In the genomic region with DNA sequence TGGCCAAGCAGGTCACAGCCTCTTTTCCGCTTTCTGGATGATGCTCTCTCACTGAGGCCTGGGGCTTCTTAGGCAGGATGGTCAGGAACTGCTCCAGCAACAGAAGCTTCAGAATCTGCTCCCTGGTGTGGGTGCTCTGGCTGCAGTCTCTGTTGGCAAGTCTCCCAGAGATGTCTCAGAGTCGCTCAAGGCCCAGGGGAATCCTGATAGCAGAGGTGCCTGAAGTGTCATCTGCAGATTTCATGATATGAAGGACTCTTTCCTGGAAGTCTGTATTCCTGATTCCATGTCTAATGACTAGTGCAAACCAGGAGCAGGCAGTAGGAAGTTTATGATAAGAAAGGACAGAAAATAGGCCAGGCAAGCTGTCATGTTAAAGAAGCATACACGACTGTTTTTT, we compare ENCODE assay signal across 16 cellular contexts. TPM values are rescaled to one million over a fixed set of nuclear protein-coding genes. Genes with fewer than 3 reads are reported as not detected.
"Had no signal": no experiment of that assay in that cellular context is flagged by ENCODE, and none has a peak within 500 bp of the region (broad histone marks: within the 10 kb centered on the region; RNA-seq: fewer than 3 reads in every experiment).

No MANE protein-coding gene starts in this region.

- DNase-seq: activated CD4-positive, alpha-beta T cell treated with anti-CD3 and anti-CD28 coated beads for 4 hours; activated CD8-positive, alpha-beta memory T cell treated with anti-CD3 and anti-CD28 coated beads, Interleukin-2, amount 50 U/mL, for 4 hours; activated CD8-positive, alpha-beta T cell treated with anti-CD3 and anti-CD28 coated beads for 36 hours; activated gamma-delta T cell treated with Interleukin-2 at 50 U/mL for 16 hours; activated naive CD8-positive, alpha-beta T cell treated with anti-CD3 and anti-CD28 coated beads, Interleukin-2, amount 10 ng/mL, durations not matched to agents 7 days and 5 days; activated T-cell treated with anti-CD3 and anti-CD28 coated beads, Interleukin-2, amount 50 U/mL, for 72 hours; aorta; foreskin keratinocyte; heart left ventricle; left ventricle myocardium superior; mesendoderm; ovary; stimulated activated CD4-positive, alpha-beta T cell treated with anti-CD3 and anti-CD28 coated beads, Interleukin-4, amount 100 ng/mL, for 4 hours; stomach; thyroid gland had no signal

- H3K9me3 Mint-ChIP-seq: activated CD8-positive, alpha-beta T cell treated with anti-CD3 and anti-CD28 coated beads for 36 hours; activated T-cell treated with anti-CD3 and anti-CD28 coated beads, Interleukin-2, amount 50 U/mL, for 72 hours had no signal

- H3K27me3 Mint-ChIP-seq: activated CD8-positive, alpha-beta T cell treated with anti-CD3 and anti-CD28 coated beads for 36 hours had no signal

- H3K36me3 Mint-ChIP-seq: activated naive CD8-positive, alpha-beta T cell treated with anti-CD3 and anti-CD28 coated beads, Interleukin-2, amount 10 ng/mL, durations not matched to agents 7 days and 5 days had no signal

- H3K4me3 ChIP-seq: heart left ventricle, ovary, stomach, thyroid gland had no signal

- H3K27ac Mint-ChIP-seq: activated CD8-positive, alpha-beta T cell treated with anti-CD3 and anti-CD28 coated beads for 36 hours; activated naive CD8-positive, alpha-beta T cell treated with anti-CD3 and anti-CD28 coated beads, Interleukin-2, amount 10 ng/mL, durations not matched to agents 7 days and 5 days; activated T-cell treated with anti-CD3 and anti-CD28 coated beads, Interleukin-2, amount 50 U/mL, for 72 hours had no signal

- H3K4me1 ChIP-seq: foreskin keratinocyte, heart left ventricle, stomach, thyroid gland had no signal

- H3K36me3 ChIP-seq: ovary, thyroid gland had no signal

- H3K27me3 ChIP-seq: foreskin keratinocyte, heart left ventricle, ovary, stomach, thyroid gland had no signal

- H3K4me3 Mint-ChIP-seq: activated CD8-positive, alpha-beta T cell treated with anti-CD3 and anti-CD28 coated beads for 36 hours; activated naive CD8-positive, alpha-beta T cell treated with anti-CD3 and anti-CD28 coated beads, Interleukin-2, amount 10 ng/mL, durations not matched to agents 7 days and 5 days; activated T-cell treated with anti-CD3 and anti-CD28 coated beads, Interleukin-2, amount 50 U/mL, for 72 hours had no signal

- H3K9me3 ChIP-seq: ovary, thyroid gland had no signal

- H3K4me1 Mint-ChIP-seq: activated naive CD8-positive, alpha-beta T cell treated with anti-CD3 and anti-CD28 coated beads, Interleukin-2, amount 10 ng/mL, durations not matched to agents 7 days and 5 days had no signal

- H3K27ac ChIP-seq: foreskin keratinocyte, heart left ventricle, ovary, stomach, thyroid gland had no signal

RNA-seq across cellular contexts. Expression of gene NKAPL, which starts 56.5 kb away (rescaled TPM):
- total RNA-seq: activated CD8-positive, alpha-beta T cell treated with anti-CD3 and anti-CD28 coated beads for 36 hours; activated naive CD8-positive, alpha-beta T cell treated with anti-CD3 and anti-CD28 coated beads, Interleukin-2, amount 10 ng/mL, durations not matched to agents 7 days and 5 days had no signal
- polyA plus RNA-seq: neural cell had no signal
